ENCODE assay signal across 2 cellular contexts in genomic region chr1:57157818-57158606, GRCh38.
TF ChIP-seq lines count a peak whose summit lies in the region.

No MANE protein-coding gene starts in this region.

TF ChIP-seq in SK-N-SH treated with all-trans-retinoic acid at 6 μM for 48 hours, 23 proteins besides CTCF, POLR2A, EP300 and RAD21 (continued from another document):
- TF ChIP-seq PATZ1 (CRISPR knock-in tag; IDR thresholded peaks at IDR 0.05; ENCODE audit: borderline replicate concordance), result no peak
- TF ChIP-seq POU6F1 (CRISPR knock-in tag; IDR thresholded peaks at IDR 0.05; ENCODE audit: borderline replicate concordance, low read depth), result no peak
- no peak for TF ChIP-seq ESRRG (CRISPR knock-in tag; IDR thresholded peaks at IDR 0.05)
- TF ChIP-seq ZNF70 (CRISPR knock-in tag; IDR thresholded peaks at IDR 0.05), result no peak
- no peak for TF ChIP-seq CREB5 (CRISPR knock-in tag; IDR thresholded peaks at IDR 0.05; ENCODE audit: low read depth)
- no peak for TF ChIP-seq ZFP30 (CRISPR knock-in tag; IDR thresholded peaks at IDR 0.05)
- TF ChIP-seq PPARA (CRISPR knock-in tag; IDR thresholded peaks at IDR 0.05; ENCODE audit: borderline replicate concordance), result no peak

TF ChIP-seq in SK-N-SH, 30 proteins besides CTCF, POLR2A, EP300 and RAD21 (continued from another document):
- no peak for TF ChIP-seq RCOR1 (IDR thresholded peaks at IDR 0.05; ENCODE audit: low read length)
- TF ChIP-seq TCF12 (IDR thresholded peaks at IDR 0.05), result no peak
- no peak for TF ChIP-seq REST (IDR thresholded peaks at IDR 0.05; ENCODE audit: low read depth, low read length)
- TF ChIP-seq POLR2AphosphoS5 (IDR thresholded peaks at IDR 0.05; ENCODE audit: low read depth, low read length), result no peak
- no peak for TF ChIP-seq RXRA (IDR thresholded peaks at IDR 0.05; ENCODE audit: borderline replicate concordance, low read depth)
- TF ChIP-seq IRF3 (IDR thresholded peaks at IDR 0.05; ENCODE audit: low read depth, low read length), result no peak
- no peak for TF ChIP-seq ZBTB33 (IDR thresholded peaks at IDR 0.05; ENCODE audit: borderline replicate concordance, low read depth)
- no peak for TF ChIP-seq USF2 (IDR thresholded peaks at IDR 0.05; ENCODE audit: borderline replicate concordance, low read depth, low read length)
